8 cellular contexts compared by ENCODE assay signal in the genomic region with DNA sequence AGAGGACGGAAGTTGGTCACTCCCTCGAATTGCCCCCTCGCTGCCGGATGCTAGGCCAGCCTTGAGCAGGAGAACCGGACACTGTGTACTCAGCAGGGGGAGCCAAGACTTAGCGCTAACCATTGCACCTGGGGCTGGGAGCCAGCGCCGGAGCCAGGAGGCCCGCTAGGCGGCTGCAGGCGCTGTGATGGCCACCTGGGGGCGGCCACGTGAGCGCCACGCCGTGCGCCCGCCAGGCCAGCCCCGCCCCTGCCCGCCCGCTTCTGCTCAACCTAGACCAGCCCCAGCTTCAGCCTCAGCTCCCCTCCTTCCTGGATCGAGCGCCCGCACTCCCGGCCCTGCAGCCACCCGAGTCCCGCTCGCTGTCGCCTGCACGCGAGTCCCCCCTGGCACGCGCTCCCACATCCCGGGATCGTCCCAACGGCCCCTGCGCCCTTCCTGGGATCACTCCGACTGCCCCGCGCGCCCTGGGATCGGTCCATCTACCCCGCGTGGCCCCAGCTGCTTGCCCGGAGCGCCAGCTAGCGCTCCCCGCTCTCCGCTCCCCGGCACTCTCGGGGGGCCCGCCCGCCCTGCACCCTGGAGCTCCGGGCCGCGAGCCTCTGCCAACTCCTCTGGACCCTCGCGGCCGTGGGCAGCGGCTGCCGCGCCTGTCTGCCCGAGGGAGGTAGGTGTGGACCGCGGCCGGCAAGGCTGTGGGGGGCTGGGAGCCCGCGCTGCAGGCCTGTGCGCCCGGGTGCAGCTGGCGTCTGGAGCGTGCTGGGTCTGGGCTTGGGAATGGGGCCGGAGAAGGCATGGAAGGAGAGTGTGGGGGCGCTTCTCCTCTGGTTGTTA. TPM values are rescaled to one million over a fixed set of nuclear protein-coding genes. Genes with fewer than 3 reads are reported as not detected.
DNase-seq lines count a peak whose midpoint lies in the region; ATAC-seq and TF ChIP-seq lines count a peak whose summit lies in the region.

EEF2K (plus strand) TSS at position 266 of the 834 bp plus-strand sequence. CDS start 19,452 bp downstream, outside the sequence.

- TF ChIP-seq CTCF in chondrocyte (IDR thresholded peaks at IDR 0.05), result peak; percentile 85

- H3K4me1 Mint-ChIP-seq in chondrocyte (ENCODE audit: low read depth), result peaks cover 39% of the 10 kb centered on the region

- DNase-seq in AG20443 (ENCODE audit: low spot score), result peak; percentile 96
- peak; percentile 68 for DNase-seq in NCI-H345 treated with DMSO at 0.1 percent for 48 hours (lab: John Stamatoyannopoulos, UW; ENCODE audit: unreplicated experiment)
- peak; percentile 76 to 82 for DNase-seq in activated CD4-positive, alpha-beta T cell treated with anti-CD3 and anti-CD28 coated beads for 24 hours (ENCODE audit: low read depth in 2 of 2)
- DNase-seq in chondrocyte (ENCODE audit: low spot score), result peak; percentile 96
- DNase-seq in kidney tubule cell (ENCODE audit: low spot score), result peak; percentile 98
- peak; percentile 65 to 90 (median 70) for DNase-seq in stimulated activated CD4-positive, alpha-beta T cell treated with anti-CD3 and anti-CD28 coated beads, Interleukin-1b, Interleukin-23, amount 100 ng/mL, for 24 hours (ENCODE audit: low read depth in 4 of 4, low spot score in 1 of 4)

- peak within 1 kb of the TSS; percentile 98 for H3K4me3 Mint-ChIP-seq in chondrocyte (ENCODE audit: unreplicated experiment)

- peaks cover 2% of the 10 kb centered on the region for H3K36me3 Mint-ChIP-seq in chondrocyte (ENCODE audit: low read depth)

- peaks cover 8% of the 10 kb centered on the region for H3K9me3 Mint-ChIP-seq in chondrocyte (ENCODE audit: low read depth)

- no peaks in the 10 kb centered on the region for H3K27me3 Mint-ChIP-seq in chondrocyte (ENCODE audit: low read depth)

- ATAC-seq in GM19023 (IDR thresholded peaks at IDR 0.05; ENCODE audit: unreplicated experiment), result peak; percentile 76
- ATAC-seq in HG03280 (IDR thresholded peaks at IDR 0.05; ENCODE audit: unreplicated experiment), result peak; percentile 78

- H3K27ac Mint-ChIP-seq in chondrocyte (ENCODE audit: unreplicated experiment), result peak within 1 kb of the TSS; percentile 91

RNA-seq across cellular contexts. Expression of gene EEF2K, which starts in this region (rescaled TPM):
- 32.6 to 37.5 TPM (median 34.3 TPM) in 3 replicates for total RNA-seq in chondrocyte

Comparison
In these comparisons a context has a peak if more than half of its experiments do, and no peak if none do; other contexts are left out.
1. Peak in every context shown above with its lines: DNase-seq and ATAC-seq.